Comparison of ENCODE assay signal across 9 cellular contexts in the genomic region with DNA sequence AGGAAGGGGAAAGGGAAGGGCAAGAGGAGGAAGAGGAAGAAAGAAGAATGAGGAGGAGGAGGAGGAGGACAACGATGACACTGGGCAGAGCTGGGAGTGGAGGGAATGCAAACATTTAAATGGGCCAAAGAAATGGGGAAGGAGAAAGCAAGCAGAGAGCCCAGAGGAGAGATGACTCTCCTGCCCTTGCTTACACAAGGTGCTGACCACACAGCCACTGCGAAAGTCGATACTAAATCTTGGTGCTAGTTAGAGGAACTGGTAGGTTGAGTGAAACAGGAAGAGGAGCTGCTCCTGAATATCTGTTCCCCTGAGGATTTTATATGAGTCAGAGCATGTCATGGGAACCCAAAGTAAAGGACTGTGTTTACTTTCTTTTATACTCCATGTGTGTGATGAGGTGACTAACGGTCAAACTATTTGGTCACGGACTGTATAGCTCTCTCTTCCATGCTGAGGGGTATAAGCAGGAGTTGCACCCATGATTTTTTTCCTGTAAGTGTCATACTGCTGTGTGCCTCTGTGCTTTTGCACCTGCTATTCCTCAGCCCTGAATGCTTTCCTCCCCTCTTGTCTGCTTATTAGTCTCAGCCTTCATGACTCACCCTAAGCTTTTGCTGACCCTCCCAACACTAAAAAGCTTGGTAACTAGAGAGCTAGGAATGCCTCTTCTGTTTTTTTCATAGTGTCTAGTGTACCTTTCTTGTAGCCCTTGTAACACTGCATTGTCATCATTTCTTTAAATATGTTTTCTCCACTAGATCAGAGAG. TPM values are rescaled to one million over a fixed set of nuclear protein-coding genes. Genes with fewer than 3 reads are reported as not detected.
DNase-seq lines count a peak whose midpoint lies in the region; ATAC-seq, FAIRE-seq and TF ChIP-seq lines count a peak whose summit lies in the region.
"Had no signal": no experiment of that assay in that cellular context is flagged by ENCODE, and none has a peak within 500 bp of the region (broad histone marks: within the 10 kb centered on the region; RNA-seq: fewer than 3 reads in every experiment).

No MANE protein-coding gene starts in this region.

- peaks cover 39% of the 10 kb centered on the region for H3K4me1 ChIP-seq in Caco-2

- intact Hi-C loops in Caco-2 (cut with micrococcal nuclease; ENCODE audit: unreplicated experiment): loop anchor here (1.0 kb wide), 3 partner anchors 11 to 65 kb away; no protein-coding TSS in a partner anchor

- no peaks in the 10 kb centered on the region for H3K36me3 ChIP-seq in Caco-2 (ENCODE audit: control insufficient read depth, insufficient read depth, low read length)

- no TSS peak for BruUV-seq in Caco-2 (replicated peaks; lab: Mats Ljungman, UMichigan)

- H3K4me3 ChIP-seq in Caco-2 (ENCODE audit: low read depth, low read length) (no peak overlapping the region), cardiac fibroblast (replicated peaks in 1 of 2; ENCODE audit: low read depth in 2 of 2, low read length in 2 of 2) (peak overlapping the region in 1 of 2 donors; percentile 16)

- CTCF ChIA-PET in Caco-2 (lab: Charles Lee): interaction anchor here (0.7 to 1.6 kb wide), 5 partner anchors 11 to 42 kb away, joined by 3 to 7 read pairs (median 4); no protein-coding TSS in a partner anchor

- no peak for FAIRE-seq in frontal cortex (lab: Jason Lieb, UNC)
- FAIRE-seq: TTC549 had no signal

- H3K4me1 Mint-ChIP-seq in Caco-2 (ENCODE audit: low read depth, unreplicated experiment): peaks cover 38% of the 10 kb centered on the region

- H3K27me3 ChIP-seq in Caco-2 (replicated peaks; ENCODE audit: control insufficient read depth, insufficient read depth, low read length): no peaks in the 10 kb centered on the region

- TF ChIP-seq CTCF in Caco-2 (IDR thresholded peaks at IDR 0.05; ENCODE audit: insufficient read depth in 1 of 2, low read depth in 1 of 2, low read length in 1 of 2, severe bottlenecking in 1 of 2, unreplicated experiment in 1 of 2): no peak
- no peak for TF ChIP-seq CTCF in cardiac fibroblast (IDR thresholded peaks at IDR 0.05; ENCODE audit: low read depth, low read length)

- peak; percentile 91 for ATAC-seq in HG03135 (IDR thresholded peaks at IDR 0.05; ENCODE audit: unreplicated experiment)

- POLR2A ChIA-PET in Caco-2 (lab: Charles Lee): interaction anchor here (0.6 to 2.0 kb wide), 5 partner anchors 10 to 67 kb away, joined by 3 to 12 read pairs (median 6); a partner anchor contains a TSS

- H3K27ac Mint-ChIP-seq in Caco-2 (ENCODE audit: unreplicated experiment): peak overlapping the region; percentile 89

- H3K9me3 Mint-ChIP-seq in Caco-2 (ENCODE audit: unreplicated experiment): no peaks in the 10 kb centered on the region

- no peak for TF ChIP-seq POLR2A in erythroblast (IDR thresholded peaks at IDR 0.05; ENCODE audit: low read length)

- H3K9me3 ChIP-seq in Caco-2: no peaks in the 10 kb centered on the region

- DNase-seq in Caco-2 (peak; percentile 70 to 75), GM19238 (ENCODE audit: insufficient read length, low spot score) (peak; percentile 23), NCI-H774 (lab: John Stamatoyannopoulos, UW) (peak; percentile 54), cardiac fibroblast (ENCODE audit: low read depth in 2 of 2) (peak; percentile 84 to 99), myocyte (ENCODE audit: low read depth) (peak; percentile 70), erythroblast (lab: John Stamatoyannopoulos, UW) (no peak), frontal cortex (ENCODE audit: low spot score in 2 of 2) (no peak)

- H3K36me3 Mint-ChIP-seq in Caco-2 (ENCODE audit: insufficient read depth, unreplicated experiment): peaks cover 4% of the 10 kb centered on the region

- no peaks in the 10 kb centered on the region for H3K27me3 Mint-ChIP-seq in Caco-2 (ENCODE audit: insufficient read depth, unreplicated experiment)

- peak overlapping the region; percentile 62 for H3K4me3 Mint-ChIP-seq in Caco-2 (ENCODE audit: unreplicated experiment)

RNA-seq across cellular contexts. Expression of a gene that starts 9.5 kb away (rescaled TPM):
- total RNA-seq in Caco-2 (2022) (8.7 and 10.0 TPM in 2 replicates), myocyte (1.9 and 2.7 TPM in 2 replicates), frontal cortex (12.6 TPM)
- 1.5 TPM for polyA plus RNA-seq in myocyte (2012)

Comparison
In these comparisons a context has a peak if more than half of its experiments do, and no peak if none do; other contexts are left out.
1. DNase-seq: peak in Caco-2 (2 of 2), GM19238 (single experiment), NCI-H774 (single experiment), cardiac fibroblast (2 of 2) and myocyte (single experiment); none in erythroblast (0 of 2) and frontal cortex (0 of 2).